30 cellular contexts compared by ENCODE assay signal in the genomic region with DNA sequence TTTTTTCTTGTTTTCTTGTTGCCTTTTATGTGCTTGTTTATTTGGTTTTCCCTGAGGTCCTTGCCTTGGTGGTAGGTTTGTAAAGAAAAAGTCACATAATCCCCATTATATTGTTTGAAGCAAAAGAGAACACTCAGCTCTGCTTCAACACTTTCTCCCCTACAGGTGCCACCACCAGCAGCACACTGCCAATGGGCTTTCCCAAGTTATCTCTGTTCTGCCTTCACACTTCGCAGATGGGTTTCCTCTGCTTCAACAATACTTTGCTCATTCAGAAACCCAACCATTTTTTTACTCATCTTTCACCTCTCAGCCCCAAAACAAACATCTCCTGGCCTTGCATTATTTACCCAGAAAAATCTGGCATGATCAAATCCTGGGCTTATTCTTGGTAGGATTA.
"Had no signal": no experiment of that assay in that cellular context is flagged by ENCODE, and none has a peak within 500 bp of the region (broad histone marks: within the 10 kb centered on the region; RNA-seq: fewer than 3 reads in every experiment).

No MANE protein-coding gene starts in this region.

- H3K27ac ChIP-seq: Peyer's patch, SJSA1 had no signal

- H3K9ac ChIP-seq: SK-N-SH had no signal

- H3K27me3 ChIP-seq: Peyer's patch, SJSA1 had no signal

- H3K4me2 ChIP-seq: SK-N-SH had no signal

- DNase-seq: Karpas-422, MM.1S, MV-4-11, NCI-H1092, NCI-H1105, NCI-H1417 treated with DMSO at 0.1 percent for 48 hours, NCI-H1436 treated with DMSO at 0.1 percent for 48 hours, NCI-H1694 treated with DMSO at 0.1 percent for 48 hours, NCI-H187 treated with DMSO at 0.1 percent for 48 hours, NCI-H2029, NCI-H2081, NCI-H2171 treated with DMSO at 0.1 percent for 48 hours, NCI-H226, NCI-H446 treated with DMSO at 0.1 percent for 48 hours, NCI-H510A, NCI-H524, NCI-H526, NCI-H69, NCI-H748 treated with DMSO at 0.1 percent for 48 hours, NCI-H82, OCI-M1, PC-3, Peyer's patch, Right ventricle myocardium superior, RPMI8226, SHP77 treated with DMSO at 0.1 percent for 48 hours, SK-N-SH, SW 1271, T-helper 1 cell had no signal

- H3K36me3 ChIP-seq: Peyer's patch, SJSA1 had no signal

- H3K4me3 ChIP-seq: Peyer's patch, SJSA1 had no signal

- ATAC-seq: PC-3 had no signal

- H3K4me1 ChIP-seq: Peyer's patch, SJSA1 had no signal

- H3K9me3 ChIP-seq: Peyer's patch, SJSA1, SK-N-SH had no signal
